ENCODE assay signal across 17 cellular contexts in the genomic region with DNA sequence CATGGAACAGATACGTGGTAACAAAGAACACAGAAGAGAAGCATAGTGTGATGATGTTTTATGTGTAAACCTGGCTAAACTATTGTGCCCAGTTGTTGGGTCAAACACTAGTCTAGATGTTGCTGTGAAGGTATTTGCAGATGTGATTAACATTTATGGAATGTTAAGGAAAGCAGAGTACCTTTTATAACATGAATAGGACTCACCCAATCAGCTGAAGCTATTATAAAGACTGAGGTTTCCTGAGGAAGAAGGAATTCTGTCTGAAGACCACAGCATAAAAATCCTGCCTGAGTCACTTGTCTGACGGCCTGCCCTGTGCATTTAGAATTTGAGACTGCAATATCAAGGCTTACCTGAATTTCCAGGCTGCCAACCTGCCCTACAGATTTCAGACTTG.
DNase-seq lines count a peak whose midpoint lies in the region; ATAC-seq and TF ChIP-seq lines count a peak whose summit lies in the region.
"Had no signal": no experiment of that assay in that cellular context is flagged by ENCODE, and none has a peak within 500 bp of the region (broad histone marks: within the 10 kb centered on the region; RNA-seq: fewer than 3 reads in every experiment).

No MANE protein-coding gene starts in this region.

- H3K4me3 Mint-ChIP-seq in activated naive CD8-positive, alpha-beta T cell treated with anti-CD3 and anti-CD28 coated beads, Interleukin-2, amount 10 ng/mL, durations not matched to agents 7 days and 5 days, result peak overlapping the region; percentile 75
- no peak overlapping the region for H3K4me3 Mint-ChIP-seq in activated naive CD8-positive, alpha-beta T cell treated with anti-CD3 and anti-CD28 coated beads, Interleukin-2, amount 50 U/mL, for 24 hours
- H3K4me3 Mint-ChIP-seq in activated CD4-positive, alpha-beta T cell treated with anti-CD3 and anti-CD28 coated beads, Interleukin-2, amount 10 ng/mL, durations not matched to agents 24 days and 14 days, result no peak overlapping the region
- H3K4me3 Mint-ChIP-seq: activated B cell treated with CpG ODN at 0.5 μM for 24 hours; activated naive CD8-positive, alpha-beta T cell; neural crest cell had no signal

- POLR2A ChIA-PET in activated naive CD8-positive, alpha-beta T cell treated with anti-CD3 and anti-CD28 coated beads, Interleukin-2, amount 10 ng/mL, durations not matched to agents 7 days and 5 days (lab: Charles Lee), result no interaction called here
- POLR2A ChIA-PET in SK-N-SH (lab: Yijun Ruan, JAX), result no interaction called here

- H3K9me3 ChIP-seq in SK-N-SH, result no peaks in the 10 kb centered on the region
- H3K9me3 ChIP-seq: colonic mucosa, stomach had no signal

- no peaks in the 10 kb centered on the region for H3K79me2 ChIP-seq in SK-N-SH (ENCODE audit: insufficient read depth)

- H3K4me3 ChIP-seq in SK-N-SH (ENCODE audit: low read depth in 2 of 2, low read length in 1 of 2), result no peak overlapping the region
- H3K4me3 ChIP-seq: colonic mucosa, SK-N-MC, skin epidermis, stomach had no signal

- peaks cover 15% of the 10 kb centered on the region for H3K36me3 Mint-ChIP-seq in activated naive CD8-positive, alpha-beta T cell treated with anti-CD3 and anti-CD28 coated beads, Interleukin-2, amount 10 ng/mL, durations not matched to agents 7 days and 5 days
- H3K36me3 Mint-ChIP-seq in activated naive CD8-positive, alpha-beta T cell treated with anti-CD3 and anti-CD28 coated beads, Interleukin-2, amount 50 U/mL, for 24 hours (ENCODE audit: low read depth), result peaks cover 4% of the 10 kb centered on the region
- H3K36me3 Mint-ChIP-seq in activated CD4-positive, alpha-beta T cell treated with anti-CD3 and anti-CD28 coated beads, Interleukin-2, amount 10 ng/mL, durations not matched to agents 24 days and 14 days (ENCODE audit: low read depth), result no peaks in the 10 kb centered on the region

- peaks cover 0 to 7% of the 10 kb centered on the region in 2 experiments; a peak in 1 of 4 replicates for H3K4me1 ChIP-seq in SK-N-SH (ENCODE audit: control insufficient read depth in 1 of 2, insufficient read depth in 2 of 2, low read depth in 1 of 2, low read length in 1 of 2)
- H3K4me1 ChIP-seq: colonic mucosa, stomach had no signal

- H3K4me2 ChIP-seq in SK-N-SH, result 0 out of 2 replicates have a peak overlapping the region, but pooled peaks have one; percentile 25

- H3F3A ChIP-seq in SK-N-SH (replicated peaks; ENCODE audit: insufficient read depth), result peaks cover 6% of the 10 kb centered on the region

- CTCF ChIA-PET in SK-N-SH (lab: Yijun Ruan, JAX), result interaction anchor here (1.3 kb wide), 1 partner anchor 28 kb away, joined by 3 read pairs; no protein-coding TSS in a partner anchor

- H3K36me3 ChIP-seq in SK-N-SH (replicated peaks in 1 of 2; ENCODE audit: control insufficient read depth in 1 of 2, insufficient read depth in 2 of 2, low read length in 1 of 2), result no peaks in the 10 kb centered on the region
- H3K36me3 ChIP-seq: colonic mucosa, stomach had no signal

- no peaks in the 10 kb centered on the region for H3K9me2 ChIP-seq in SK-N-SH

- H3K27ac ChIP-seq in SK-N-SH (ENCODE audit: low read depth in 2 of 2, low read length in 1 of 2) (no peak overlapping the region), epithelial cell of prostate (peak overlapping the region; percentile 67)
- H3K27ac ChIP-seq: colonic mucosa, SK-N-MC, skin epidermis, stomach had no signal

- no peaks in the 10 kb centered on the region for H4K20me1 ChIP-seq in SK-N-SH (ENCODE audit: insufficient read depth)

- no peak for DNase-seq in activated naive CD8-positive, alpha-beta T cell treated with anti-CD3 and anti-CD28 coated beads, Interleukin-2, amount 10 ng/mL, durations not matched to agents 7 days and 5 days
- no peak for DNase-seq in activated naive CD8-positive, alpha-beta T cell treated with anti-CD3 and anti-CD28 coated beads, Interleukin-2, amount 50 U/mL, for 24 hours
- DNase-seq in SK-N-SH (no peak), epithelial cell of prostate (ENCODE audit: low read depth, low spot score) (peak; percentile 69), NCI-H524 treated with DMSO at 0.1 percent for 48 hours (lab: John Stamatoyannopoulos, UW) (no peak), NCI-H446 treated with DMSO at 0.1 percent for 48 hours (lab: John Stamatoyannopoulos, UW) (no peak)
- DNase-seq in activated CD4-positive, alpha-beta T cell treated with anti-CD3 and anti-CD28 coated beads, Interleukin-2, amount 10 ng/mL, durations not matched to agents 24 days and 14 days, result no peak
- DNase-seq: activated B cell treated with CpG ODN at 0.5 μM for 24 hours, colonic mucosa, COR-L47, NCI-H2081 treated with DMSO at 0.1 percent for 48 hours, stomach had no signal

- no peak for TF ChIP-seq EP300 in SK-N-SH (IDR thresholded peaks at IDR 0.05; ENCODE audit: borderline replicate concordance in 1 of 2, low read depth in 1 of 2, low read length in 1 of 2)

- no peak for TF ChIP-seq CTCF in SK-N-SH (IDR thresholded peaks at IDR 0.05)

- no peak overlapping the region for H2AFZ ChIP-seq in SK-N-SH (ENCODE audit: low read depth)

- H3K9ac ChIP-seq in SK-N-SH, result no peak overlapping the region

- H3K4me1 Mint-ChIP-seq in activated naive CD8-positive, alpha-beta T cell treated with anti-CD3 and anti-CD28 coated beads, Interleukin-2, amount 10 ng/mL, durations not matched to agents 7 days and 5 days, result peaks cover 25% of the 10 kb centered on the region
- H3K4me1 Mint-ChIP-seq in activated naive CD8-positive, alpha-beta T cell treated with anti-CD3 and anti-CD28 coated beads, Interleukin-2, amount 50 U/mL, for 24 hours, result peaks cover 11% of the 10 kb centered on the region
- H3K4me1 Mint-ChIP-seq in activated CD4-positive, alpha-beta T cell treated with anti-CD3 and anti-CD28 coated beads, Interleukin-2, amount 10 ng/mL, durations not matched to agents 24 days and 14 days, result peaks cover 18% of the 10 kb centered on the region

- H3K9me3 Mint-ChIP-seq in activated naive CD8-positive, alpha-beta T cell treated with anti-CD3 and anti-CD28 coated beads, Interleukin-2, amount 10 ng/mL, durations not matched to agents 7 days and 5 days, result no peaks in the 10 kb centered on the region
- no peaks in the 10 kb centered on the region for H3K9me3 Mint-ChIP-seq in activated naive CD8-positive, alpha-beta T cell treated with anti-CD3 and anti-CD28 coated beads, Interleukin-2, amount 50 U/mL, for 24 hours
- no peaks in the 10 kb centered on the region for H3K9me3 Mint-ChIP-seq in activated CD4-positive, alpha-beta T cell treated with anti-CD3 and anti-CD28 coated beads, Interleukin-2, amount 10 ng/mL, durations not matched to agents 24 days and 14 days
- H3K9me3 Mint-ChIP-seq: activated B cell treated with CpG ODN at 0.5 μM for 24 hours, neural crest cell had no signal

- peak overlapping the region; percentile 46 for H3K27ac Mint-ChIP-seq in activated naive CD8-positive, alpha-beta T cell treated with anti-CD3 and anti-CD28 coated beads, Interleukin-2, amount 10 ng/mL, durations not matched to agents 7 days and 5 days
- no peak overlapping the region for H3K27ac Mint-ChIP-seq in activated naive CD8-positive, alpha-beta T cell treated with anti-CD3 and anti-CD28 coated beads, Interleukin-2, amount 50 U/mL, for 24 hours
- no peak overlapping the region for H3K27ac Mint-ChIP-seq in activated CD4-positive, alpha-beta T cell treated with anti-CD3 and anti-CD28 coated beads, Interleukin-2, amount 10 ng/mL, durations not matched to agents 24 days and 14 days
- H3K27ac Mint-ChIP-seq: activated B cell treated with CpG ODN at 0.5 μM for 24 hours; activated naive CD8-positive, alpha-beta T cell had no signal

- H3K27me3 Mint-ChIP-seq in activated naive CD8-positive, alpha-beta T cell treated with anti-CD3 and anti-CD28 coated beads, Interleukin-2, amount 10 ng/mL, durations not matched to agents 7 days and 5 days, result no peaks in the 10 kb centered on the region
- H3K27me3 Mint-ChIP-seq in activated naive CD8-positive, alpha-beta T cell treated with anti-CD3 and anti-CD28 coated beads, Interleukin-2, amount 50 U/mL, for 24 hours, result no peaks in the 10 kb centered on the region
- H3K27me3 Mint-ChIP-seq in activated CD4-positive, alpha-beta T cell treated with anti-CD3 and anti-CD28 coated beads, Interleukin-2, amount 10 ng/mL, durations not matched to agents 24 days and 14 days, result no peaks in the 10 kb centered on the region
- H3K27me3 Mint-ChIP-seq: activated B cell treated with CpG ODN at 0.5 μM for 24 hours; activated naive CD8-positive, alpha-beta T cell had no signal

- ATAC-seq in activated naive CD8-positive, alpha-beta T cell treated with anti-CD3 and anti-CD28 coated beads, Interleukin-2, amount 10 ng/mL, durations not matched to agents 7 days and 5 days (ENCODE audit: low read depth), result no peak
- no peak for ATAC-seq in activated naive CD8-positive, alpha-beta T cell treated with anti-CD3 and anti-CD28 coated beads, Interleukin-2, amount 50 U/mL, for 24 hours
- no peak for ATAC-seq in HG02885 (IDR thresholded peaks at IDR 0.05; ENCODE audit: poor library complexity, unreplicated experiment)

- no peak for TF ChIP-seq RAD21 in SK-N-SH (IDR thresholded peaks at IDR 0.05; ENCODE audit: low read length)

- 52% methylated on average over 2 of the region's 2 CpGs for WGBS in SK-N-SH (ENCODE audit: low lambda C conversion rate)

- intact Hi-C loops in activated CD4-positive, alpha-beta T cell treated with anti-CD3 and anti-CD28 coated beads, Interleukin-2, amount 10 ng/mL, durations not matched to agents 24 days and 14 days (cut with micrococcal nuclease), result no loop called here

- no peaks in the 10 kb centered on the region for H3K27me3 ChIP-seq in SK-N-SH (ENCODE audit: insufficient read depth)
- H3K27me3 ChIP-seq: colonic mucosa, stomach had no signal

TF ChIP-seq in SK-N-SH, 30 proteins besides CTCF, POLR2A, EP300 and RAD21:
- TF ChIP-seq FOSL2 (IDR thresholded peaks at IDR 0.05; ENCODE audit: borderline replicate concordance, low read depth) (peak; percentile 10; the same call in 1 of the 2 replicates), GABPA (IDR thresholded peaks at IDR 0.05; ENCODE audit: low read depth) (no peak)
